ENCODE assay signal across 23 cellular contexts in genomic region chr11:110053848-110054414, GRCh38. TPM values are rescaled to one million over a fixed set of nuclear protein-coding genes. Genes with fewer than 3 reads are reported as not detected.
"Had no signal": no experiment of that assay in that cellular context is flagged by ENCODE, and none has a peak within 500 bp of the region (broad histone marks: within the 10 kb centered on the region; RNA-seq: fewer than 3 reads in every experiment).

No MANE protein-coding gene starts in this region.

- H3K4me3 ChIP-seq: cardiac muscle cell, PC-9 had no signal

- H3K36me3 ChIP-seq: brain microvascular endothelial cell, cardiac muscle cell had no signal

- ATAC-seq: activated T-cell treated with anti-CD3 and anti-CD28 coated beads, Interleukin-2, amount 50 U/mL, for 4 hours; activated T-helper 17 cell treated with anti-CD3 and anti-CD28 coated beads, Interleukin-2, amount 50 U/mL, for 72 hours; T-helper 17 cell had no signal

- H3K27me3 ChIP-seq: brain microvascular endothelial cell, cardiac muscle cell had no signal

- H3K27ac ChIP-seq: brain microvascular endothelial cell, cardiac muscle cell, KMS-11, PC-9 had no signal

- DNase-seq: activated CD4-positive, alpha-beta memory T cell treated with anti-CD3 and anti-CD28 coated beads for 36 hours; activated CD4-positive, alpha-beta T cell treated with anti-CD3 and anti-CD28 coated beads, Interleukin-2, amount 10 ng/mL, durations not matched to agents 7 days and 5 days; activated CD4-positive, CD25-positive, alpha-beta regulatory T cell; activated CD8-positive, alpha-beta memory T cell treated with anti-CD3 and anti-CD28 coated beads for 24 hours; activated gamma-delta T cell; activated naive CD4-positive, alpha-beta T cell treated with anti-CD3 and anti-CD28 coated beads for 36 hours; activated T-cell treated with anti-CD3 and anti-CD28 coated beads, Interleukin-2, amount 50 U/mL, for 4 hours; amygdala; brain microvascular endothelial cell; NCI-H1092 treated with DMSO at 0.1 percent for 48 hours; NCI-H1417 treated with DMSO at 0.1 percent for 48 hours; NCI-H1694; NCI-H2029 treated with DMSO at 0.1 percent for 48 hours; NCI-H2227 treated with DMSO at 0.1 percent for 48 hours; NCI-H446 treated with DMSO at 0.1 percent for 48 hours; NCI-H82; PC-9; SHP77 treated with DMSO at 0.1 percent for 48 hours; T-helper 17 cell; T-helper 9 cell had no signal

RNA-seq across cellular contexts. Expression of gene ZC3H12C, which starts 39.3 kb away (rescaled TPM):
- total RNA-seq: activated naive CD4-positive, alpha-beta T cell treated with anti-CD3 and anti-CD28 coated beads for 36 hours had no signal
